In genomic region chr5:99169309-99169708, GRCh38 we compare ENCODE assay signal across 11 cellular contexts.
DNase-seq lines count a peak whose midpoint lies in the region; ATAC-seq and TF ChIP-seq lines count a peak whose summit lies in the region.
"Had no signal": no experiment of that assay in that cellular context is flagged by ENCODE, and none has a peak within 500 bp of the region (broad histone marks: within the 10 kb centered on the region; RNA-seq: fewer than 3 reads in every experiment).

No MANE protein-coding gene starts in this region.

- H3K9me3 ChIP-seq in HEK293 (ENCODE audit: control insufficient read depth, insufficient read depth, low read depth, low read length) (no peaks in the 10 kb centered on the region), neuronal stem cell (replicated peaks in 1 of 2; ENCODE audit: control insufficient read depth in 2 of 2, insufficient read depth in 1 of 2, low read depth in 1 of 2, low read length in 2 of 2) (no peaks in the 10 kb centered on the region)

- H2BK5ac ChIP-seq in neuronal stem cell (ENCODE audit: low read length) = no peak overlapping the region

- intact Hi-C loops in dorsolateral prefrontal cortex (cut with DNase I) = no loop called here

- H3K23ac ChIP-seq in neuronal stem cell (ENCODE audit: low read depth, low read length, poor library complexity) = no peak overlapping the region

- H3K9ac ChIP-seq in neuronal stem cell (ENCODE audit: low read depth, low read length, poor library complexity) = no peak overlapping the region

- no peak overlapping the region for H4K8ac ChIP-seq in neuronal stem cell (ENCODE audit: low read depth, low read length)

- H2BK12ac ChIP-seq in neuronal stem cell (ENCODE audit: low read length) = no peak overlapping the region

- no peak for TF ChIP-seq POLR2A in erythroblast (IDR thresholded peaks at IDR 0.05; ENCODE audit: low read length)

- H3K27me3 ChIP-seq in dorsolateral prefrontal cortex (no peaks in the 10 kb centered on the region), neuronal stem cell (ENCODE audit: control insufficient read depth in 3 of 3, insufficient read depth in 3 of 3, low read depth in 1 of 3, low read length in 3 of 3) (no peaks in the 10 kb centered on the region)

- CTCF ChIA-PET in HEK293 (lab: Yijun Ruan, JAX) = interaction anchor here (0.7 kb wide), 1 partner anchor 24 kb away, joined by 3 read pairs; no protein-coding TSS in a partner anchor

- no CpG with 5 or more reads among the region's 3 CpGs for WGBS in neuronal stem cell (ENCODE audit: extremely low coverage in 2 of 2, insufficient read length in 2 of 2, insufficient replicate concordance in 1 of 2), 2 donors

- no peak for ATAC-seq in HG02763 (IDR thresholded peaks at IDR 0.05; ENCODE audit: unreplicated experiment)
- ATAC-seq: T-cell had no signal

- no peak overlapping the region for H2AK5ac ChIP-seq in neuronal stem cell (ENCODE audit: low read depth, low read length)

- H3K14ac ChIP-seq in neuronal stem cell (ENCODE audit: low read length) = no peak overlapping the region

- H3K18ac ChIP-seq in neuronal stem cell (ENCODE audit: low read length) = no peak overlapping the region

- H3K4me3 ChIP-seq in HEK293 (ENCODE audit: low read depth, low read length) (no peak overlapping the region), dorsolateral prefrontal cortex (no peak overlapping the region), neuronal stem cell (ENCODE audit: low read length in 2 of 2) (no peak overlapping the region)

- H4K91ac ChIP-seq in neuronal stem cell (ENCODE audit: low read depth, low read length, poor library complexity) = no peak overlapping the region

- no peak overlapping the region for H3K4ac ChIP-seq in neuronal stem cell (ENCODE audit: low read length)

- DNase-seq in NCI-H748 treated with DMSO at 0.1 percent for 48 hours (lab: John Stamatoyannopoulos, UW) = peak; percentile 25
- no peak for DNase-seq in dorsolateral prefrontal cortex
- peak; percentile 21 for DNase-seq in neuronal stem cell (ENCODE audit: low spot score)
- DNase-seq in activated CD4-positive, alpha-beta T cell treated with anti-CD3 and anti-CD28 coated beads for 1 hour = no peak
- DNase-seq in erythroblast (lab: John Stamatoyannopoulos, UW) = no peak
- DNase-seq: activated effector memory CD4-positive, alpha-beta T cell treated with Interleukin-2 at 50 U/mL for 16 hours; foreskin fibroblast; posterior cingulate gyrus; T-cell had no signal

- no peaks in the 10 kb centered on the region for H3K36me3 ChIP-seq in HEK293 (ENCODE audit: control insufficient read depth in 2 of 2, insufficient read depth in 1 of 2, low read length in 2 of 2)
- no peaks in the 10 kb centered on the region for H3K36me3 ChIP-seq in neuronal stem cell (replicated peaks in 1 of 2; ENCODE audit: control insufficient read depth in 2 of 2, insufficient read depth in 2 of 2, low read length in 2 of 2)

- H2BK15ac ChIP-seq in neuronal stem cell (ENCODE audit: low read length) = no peak overlapping the region

- no peaks in the 10 kb centered on the region for H3K79me1 ChIP-seq in neuronal stem cell (ENCODE audit: low read depth, low read length)

- no peak overlapping the region for H2AFZ ChIP-seq in neuronal stem cell (ENCODE audit: low read length)

- H3K4me1 ChIP-seq in HEK293 (ENCODE audit: control insufficient read depth, insufficient read depth, low read length) (no peaks in the 10 kb centered on the region), neuronal stem cell (ENCODE audit: control insufficient read depth in 2 of 2, insufficient read depth in 1 of 2, low read depth in 1 of 2, low read length in 2 of 2) (no peaks in the 10 kb centered on the region)

- H3K4me2 ChIP-seq in neuronal stem cell (ENCODE audit: insufficient read depth, low read length, poor library complexity, severe bottlenecking) = no peak overlapping the region

- TF ChIP-seq CTCF in HEK293 (tag by site-specific recombination; IDR thresholded peaks at IDR 0.05) = peak; percentile 31
- TF ChIP-seq CTCF in dorsolateral prefrontal cortex (IDR thresholded peaks at IDR 0.05 in 54 of 56, conservative IDR thresholded peaks at IDR 0.05 in 2 of 56; ENCODE audit: low read depth in 1 of 56, partially characterized antibody in 56 of 56) = peak in 42 of 56 donors; percentile 14 to 52 (median 30)

- H3K27ac ChIP-seq in HEK293 (ENCODE audit: extremely low read depth, low read depth, low read length) (no peak overlapping the region), dorsolateral prefrontal cortex (no peak overlapping the region), neuronal stem cell (replicated peaks; ENCODE audit: low read length) (no peak overlapping the region)

- POLR2A ChIA-PET in HEK293 (lab: Yijun Ruan, JAX) = no interaction called here

- H2BK120ac ChIP-seq in neuronal stem cell (ENCODE audit: low read depth, low read length) = no peak overlapping the region

TF ChIP-seq in HEK293, 187 proteins besides CTCF, POLR2A, EP300 and RAD21:
- TF ChIP-seq, protein P1, sequence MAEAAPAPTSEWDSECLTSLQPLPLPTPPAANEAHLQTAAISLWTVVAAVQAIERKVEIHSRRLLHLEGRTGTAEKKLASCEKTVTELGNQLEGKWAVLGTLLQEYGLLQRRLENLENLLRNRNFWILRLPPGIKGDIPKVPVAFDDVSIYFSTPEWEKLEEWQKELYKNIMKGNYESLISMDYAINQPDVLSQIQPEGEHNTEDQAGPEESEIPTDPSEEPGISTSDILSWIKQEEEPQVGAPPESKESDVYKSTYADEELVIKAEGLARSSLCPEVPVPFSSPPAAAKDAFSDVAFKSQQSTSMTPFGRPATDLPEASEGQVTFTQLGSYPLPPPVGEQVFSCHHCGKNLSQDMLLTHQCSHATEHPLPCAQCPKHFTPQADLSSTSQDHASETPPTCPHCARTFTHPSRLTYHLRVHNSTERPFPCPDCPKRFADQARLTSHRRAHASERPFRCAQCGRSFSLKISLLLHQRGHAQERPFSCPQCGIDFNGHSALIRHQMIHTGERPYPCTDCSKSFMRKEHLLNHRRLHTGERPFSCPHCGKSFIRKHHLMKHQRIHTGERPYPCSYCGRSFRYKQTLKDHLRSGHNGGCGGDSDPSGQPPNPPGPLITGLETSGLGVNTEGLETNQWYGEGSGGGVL (tag by site-specific recombination; IDR thresholded peaks at IDR 0.05) = no peak
- peak; percentile 56 for TF ChIP-seq ZNF654 (tag by site-specific recombination; IDR thresholded peaks at IDR 0.05; ENCODE audit: low read depth)
- 0 out of 2 replicates have a peak, but pooled peaks have one; percentile 21 for TF ChIP-seq ZNF660 (tag by site-specific recombination; IDR thresholded peaks at IDR 0.05)
TF ChIP-seq in HEK293: peak in this region for 2.

Comparison
In these comparisons a context has a peak if more than half of its experiments do, and no peak if none do; other contexts are left out.
1. DNase-seq: peak in NCI-H748 treated with DMSO at 0.1 percent for 48 hours (single experiment) and neuronal stem cell (single experiment); none in dorsolateral prefrontal cortex (0 of 10), activated CD4-positive, alpha-beta T cell treated with anti-CD3 and anti-CD28 coated beads for 1 hour (single experiment) and erythroblast (0 of 2).